In the genomic region with DNA sequence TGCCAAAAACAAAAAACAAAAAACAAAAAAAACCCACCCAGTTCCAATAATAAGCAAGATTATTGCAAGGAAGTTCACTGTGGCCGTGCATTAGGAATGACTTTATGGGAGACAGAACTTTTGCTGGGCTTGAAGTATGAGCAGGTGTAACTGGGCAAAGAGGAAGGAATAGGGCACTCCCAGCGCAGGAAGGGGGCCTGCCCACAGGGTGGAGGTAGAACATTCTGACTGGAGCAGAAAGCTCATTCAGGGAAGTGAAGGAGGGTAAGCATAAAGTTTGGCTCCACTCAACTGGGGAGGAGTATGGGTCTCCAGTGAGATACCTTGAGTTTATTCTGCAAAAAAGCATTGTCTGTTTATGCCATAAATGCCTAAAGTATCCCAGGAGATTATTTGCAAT, we compare ENCODE assay signal across 1 cellular context.
TF ChIP-seq lines count a peak whose summit lies in the region.

No MANE protein-coding gene starts in this region.

TF ChIP-seq in Ishikawa, 13 proteins besides CTCF, POLR2A, EP300 and RAD21 (continued from another document):
- TF ChIP-seq ZBTB7A (IDR thresholded peaks at IDR 0.05; ENCODE audit: low read depth) (no peak), YY1 (IDR thresholded peaks at IDR 0.05; ENCODE audit: low read depth) (no peak), EGR1 (IDR thresholded peaks at IDR 0.05) (no peak), MAX (IDR thresholded peaks at IDR 0.05) (no peak)
